ENCODE assay signal across 8 cellular contexts in the genomic region with DNA sequence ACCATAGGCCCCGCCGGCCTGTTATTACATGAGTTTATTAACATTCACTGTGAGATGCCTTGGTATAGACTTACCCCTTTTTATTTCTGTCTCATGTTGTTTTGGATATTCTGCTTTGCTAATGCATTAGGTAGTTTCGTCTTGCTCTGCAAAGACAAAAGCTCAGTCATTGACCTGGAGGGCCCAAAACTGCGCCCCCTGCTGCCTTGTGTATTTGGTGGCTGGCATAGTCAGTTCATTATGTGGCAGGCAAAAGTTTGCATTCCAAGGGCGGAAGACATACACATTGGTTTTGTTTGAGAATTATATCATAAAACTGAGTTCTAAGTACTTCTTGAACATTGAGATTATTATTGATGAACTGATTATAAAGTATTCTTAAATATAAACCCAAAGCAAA.
DNase-seq lines count a peak whose midpoint lies in the region; ATAC-seq and TF ChIP-seq lines count a peak whose summit lies in the region.

No MANE protein-coding gene starts in this region.

- no peak overlapping the region for H3K4me2 ChIP-seq in HCT116 (ENCODE audit: low read length)

- TF ChIP-seq CTCF in HCT116 (IDR thresholded peaks at IDR 0.05 in 2 of 3, conservative IDR thresholded peaks at IDR 0.05 in 1 of 3; ENCODE audit: borderline replicate concordance in 1 of 3, insufficient read depth in 1 of 3, low read depth in 2 of 3, low read length in 2 of 3) (peak; percentile 52 to 72 (median 67); a peak in 5 of 6 replicates), chondrocyte (IDR thresholded peaks at IDR 0.05) (peak; percentile 65)

- H3K4me1 Mint-ChIP-seq in chondrocyte (ENCODE audit: low read depth) = no peaks in the 10 kb centered on the region
- peaks cover 0 to 3% (median 2%) of the 10 kb centered on the region in 4 donors for H3K4me1 Mint-ChIP-seq in naive thymus-derived CD8-positive, alpha-beta T cell

- H3K9me3 Mint-ChIP-seq in chondrocyte (ENCODE audit: low read depth) = peaks cover 7% of the 10 kb centered on the region
- H3K9me3 Mint-ChIP-seq in naive thymus-derived CD8-positive, alpha-beta T cell = peaks cover 0 to 2% (median 0%) of the 10 kb centered on the region in 9 donors

- no peaks in the 10 kb centered on the region for H3K9me2 ChIP-seq in HCT116 (ENCODE audit: insufficient read depth)

- peak; percentile 71; the same call in 1 of the 2 replicates for ATAC-seq in HCT116
- no peak for ATAC-seq in naive thymus-derived CD8-positive, alpha-beta T cell
- no peak for ATAC-seq in GM19467 (IDR thresholded peaks at IDR 0.05; ENCODE audit: unreplicated experiment)

- peak; percentile 48 for TF ChIP-seq RAD21 in HCT116 (IDR thresholded peaks at IDR 0.05; ENCODE audit: low read depth)

- no peaks in the 10 kb centered on the region for H3K36me3 Mint-ChIP-seq in chondrocyte (ENCODE audit: low read depth)
- H3K36me3 Mint-ChIP-seq in naive thymus-derived CD8-positive, alpha-beta T cell = no peaks in the 10 kb centered on the region

- no peaks in the 10 kb centered on the region for H3K4me1 ChIP-seq in HCT116 (ENCODE audit: control insufficient read depth in 1 of 2, insufficient read depth in 2 of 2, low read length in 2 of 2)

- RAD21 ChIA-PET in HCT116 (lab: Charles Lee; ENCODE audit: low non-redundant PET in 1 of 2, low total read pairs in 2 of 2, uncharacterized antibody in 2 of 2, unreplicated experiment in 2 of 2) = no interaction called here

- no peak overlapping the region for H3K27ac Mint-ChIP-seq in chondrocyte (ENCODE audit: unreplicated experiment)
- no peak overlapping the region for H3K27ac Mint-ChIP-seq in naive thymus-derived CD8-positive, alpha-beta T cell

- H2AFZ ChIP-seq in HCT116 (ENCODE audit: low read depth, low read length, poor library complexity, severe bottlenecking) = no peak overlapping the region

- H3K9ac ChIP-seq in HCT116 (ENCODE audit: low read length) = no peak overlapping the region

- POLR2A ChIA-PET in HCT116 (lab: Charles Lee) = no interaction called here
- POLR2A ChIA-PET in naive thymus-derived CD8-positive, alpha-beta T cell (lab: Charles Lee) = no interaction called here

- no peaks in the 10 kb centered on the region for H3K27me3 Mint-ChIP-seq in chondrocyte (ENCODE audit: low read depth)
- H3K27me3 Mint-ChIP-seq in naive thymus-derived CD8-positive, alpha-beta T cell = no peaks in the 10 kb centered on the region

- H3K4me3 ChIP-seq in HCT116 (replicated peaks in 1 of 2; ENCODE audit: low read depth in 1 of 2, low read length in 2 of 2) = no peak overlapping the region

- intact Hi-C loops in HCT116 (cut with micrococcal nuclease) = loop anchor here (2.0 to 10.0 kb wide), 2 partner anchors 369 to 787 kb away; a partner anchor contains a TSS

- no peaks in the 10 kb centered on the region for H3K79me2 ChIP-seq in HCT116 (ENCODE audit: insufficient read depth, low read length)

- no peak for TF ChIP-seq POLR2A in HCT116 (IDR thresholded peaks at IDR 0.05; ENCODE audit: borderline replicate concordance, extremely low read depth, insufficient read depth, insufficient read length)

- peaks cover 13% of the 10 kb centered on the region; the same call in 1 of the 2 replicates for H3K27me3 ChIP-seq in HCT116 (ENCODE audit: insufficient read depth, low read length)

- no peak overlapping the region for H3K27ac ChIP-seq in HCT116 (ENCODE audit: low read depth, low read length)

- no peak for DNase-seq in HCT116 (ENCODE audit: low read depth, low spot score)
- DNase-seq in T-helper 1 cell = peak in 4 of 5 donors; percentile 7 to 36 (median 22)
- no peak for DNase-seq in chondrocyte (ENCODE audit: low spot score)
- peak; percentile 10 to 77 (median 44) for DNase-seq in naive thymus-derived CD8-positive, alpha-beta T cell
- DNase-seq in NCI-H2029 (lab: John Stamatoyannopoulos, UW) = no peak
- DNase-seq in GM19238 (ENCODE audit: insufficient read length, low spot score) = no peak
- DNase-seq in inferior parietal cortex (ENCODE audit: extremely low spot score) = no peak

- BruUV-seq in HCT116 (replicated peaks; lab: Mats Ljungman, UMichigan) = no TSS peak

- no peak overlapping the region for H3K4me3 Mint-ChIP-seq in chondrocyte (ENCODE audit: unreplicated experiment)
- no peak overlapping the region for H3K4me3 Mint-ChIP-seq in naive thymus-derived CD8-positive, alpha-beta T cell

- CTCF ChIA-PET in HCT116 (lab: Charles Lee) = interaction anchor here (0.6 to 2.2 kb wide), 13 partner anchors 9 to 958 kb away, joined by 3 to 8 read pairs (median 3); a partner anchor contains a TSS

- no peaks in the 10 kb centered on the region for H3K36me3 ChIP-seq in HCT116 (ENCODE audit: control insufficient read depth in 1 of 2, insufficient read depth in 2 of 2, low read length in 2 of 2)

- H4K20me1 ChIP-seq in HCT116 (ENCODE audit: insufficient read depth) = no peaks in the 10 kb centered on the region

- no peaks in the 10 kb centered on the region for H3K9me3 ChIP-seq in HCT116 (ENCODE audit: control insufficient read depth in 1 of 2, insufficient read depth in 1 of 2, low read depth in 1 of 2, low read length in 2 of 2)

TF ChIP-seq in HCT116, 20 proteins besides CTCF, POLR2A, EP300 and RAD21:
- no peak for TF ChIP-seq SIN3A (IDR thresholded peaks at IDR 0.05; ENCODE audit: low read depth)
- no peak for TF ChIP-seq POLR2AphosphoS5 (IDR thresholded peaks at IDR 0.05; ENCODE audit: low read depth, low read length)
- TF ChIP-seq, protein P1, sequence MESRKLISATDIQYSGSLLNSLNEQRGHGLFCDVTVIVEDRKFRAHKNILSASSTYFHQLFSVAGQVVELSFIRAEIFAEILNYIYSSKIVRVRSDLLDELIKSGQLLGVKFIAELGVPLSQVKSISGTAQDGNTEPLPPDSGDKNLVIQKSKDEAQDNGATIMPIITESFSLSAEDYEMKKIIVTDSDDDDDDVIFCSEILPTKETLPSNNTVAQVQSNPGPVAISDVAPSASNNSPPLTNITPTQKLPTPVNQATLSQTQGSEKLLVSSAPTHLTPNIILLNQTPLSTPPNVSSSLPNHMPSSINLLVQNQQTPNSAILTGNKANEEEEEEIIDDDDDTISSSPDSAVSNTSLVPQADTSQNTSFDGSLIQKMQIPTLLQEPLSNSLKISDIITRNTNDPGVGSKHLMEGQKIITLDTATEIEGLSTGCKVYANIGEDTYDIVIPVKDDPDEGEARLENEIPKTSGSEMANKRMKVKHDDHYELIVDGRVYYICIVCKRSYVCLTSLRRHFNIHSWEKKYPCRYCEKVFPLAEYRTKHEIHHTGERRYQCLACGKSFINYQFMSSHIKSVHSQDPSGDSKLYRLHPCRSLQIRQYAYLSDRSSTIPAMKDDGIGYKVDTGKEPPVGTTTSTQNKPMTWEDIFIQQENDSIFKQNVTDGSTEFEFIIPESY (IDR thresholded peaks at IDR 0.05; ENCODE audit: extremely low read depth, insufficient replicate concordance, low read length) = no peak
- TF ChIP-seq SRF (IDR thresholded peaks at IDR 0.05; ENCODE audit: low read depth) = no peak
- TF ChIP-seq ZNF274 (IDR thresholded peaks at IDR 0.05; ENCODE audit: low read depth, low read length) = no peak
- no peak for TF ChIP-seq JUND (IDR thresholded peaks at IDR 0.05)
- TF ChIP-seq ELF1 (IDR thresholded peaks at IDR 0.05; ENCODE audit: borderline replicate concordance, low read depth) = no peak
- TF ChIP-seq CBX3 (IDR thresholded peaks at IDR 0.05; ENCODE audit: low read depth) = no peak
- no peak for TF ChIP-seq CEBPB (IDR thresholded peaks at IDR 0.05; ENCODE audit: low read depth)
- no peak for TF ChIP-seq SP1 (IDR thresholded peaks at IDR 0.05; ENCODE audit: low read depth)
- no peak for TF ChIP-seq EGR1 (IDR thresholded peaks at IDR 0.05; ENCODE audit: low read depth)
- TF ChIP-seq TCF7L2 (IDR thresholded peaks at IDR 0.05; ENCODE audit: borderline replicate concordance, extremely low read depth, insufficient read depth, insufficient read length) = no peak
- TF ChIP-seq ZFX (IDR thresholded peaks at IDR 0.05) = no peak
- no peak for TF ChIP-seq EZH2 (IDR thresholded peaks at IDR 0.05)
- TF ChIP-seq, protein P2, sequence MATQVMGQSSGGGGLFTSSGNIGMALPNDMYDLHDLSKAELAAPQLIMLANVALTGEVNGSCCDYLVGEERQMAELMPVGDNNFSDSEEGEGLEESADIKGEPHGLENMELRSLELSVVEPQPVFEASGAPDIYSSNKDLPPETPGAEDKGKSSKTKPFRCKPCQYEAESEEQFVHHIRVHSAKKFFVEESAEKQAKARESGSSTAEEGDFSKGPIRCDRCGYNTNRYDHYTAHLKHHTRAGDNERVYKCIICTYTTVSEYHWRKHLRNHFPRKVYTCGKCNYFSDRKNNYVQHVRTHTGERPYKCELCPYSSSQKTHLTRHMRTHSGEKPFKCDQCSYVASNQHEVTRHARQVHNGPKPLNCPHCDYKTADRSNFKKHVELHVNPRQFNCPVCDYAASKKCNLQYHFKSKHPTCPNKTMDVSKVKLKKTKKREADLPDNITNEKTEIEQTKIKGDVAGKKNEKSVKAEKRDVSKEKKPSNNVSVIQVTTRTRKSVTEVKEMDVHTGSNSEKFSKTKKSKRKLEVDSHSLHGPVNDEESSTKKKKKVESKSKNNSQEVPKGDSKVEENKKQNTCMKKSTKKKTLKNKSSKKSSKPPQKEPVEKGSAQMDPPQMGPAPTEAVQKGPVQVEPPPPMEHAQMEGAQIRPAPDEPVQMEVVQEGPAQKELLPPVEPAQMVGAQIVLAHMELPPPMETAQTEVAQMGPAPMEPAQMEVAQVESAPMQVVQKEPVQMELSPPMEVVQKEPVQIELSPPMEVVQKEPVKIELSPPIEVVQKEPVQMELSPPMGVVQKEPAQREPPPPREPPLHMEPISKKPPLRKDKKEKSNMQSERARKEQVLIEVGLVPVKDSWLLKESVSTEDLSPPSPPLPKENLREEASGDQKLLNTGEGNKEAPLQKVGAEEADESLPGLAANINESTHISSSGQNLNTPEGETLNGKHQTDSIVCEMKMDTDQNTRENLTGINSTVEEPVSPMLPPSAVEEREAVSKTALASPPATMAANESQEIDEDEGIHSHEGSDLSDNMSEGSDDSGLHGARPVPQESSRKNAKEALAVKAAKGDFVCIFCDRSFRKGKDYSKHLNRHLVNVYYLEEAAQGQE (IDR thresholded peaks at IDR 0.05; ENCODE audit: low read depth) = no peak
- TF ChIP-seq, protein P3, sequence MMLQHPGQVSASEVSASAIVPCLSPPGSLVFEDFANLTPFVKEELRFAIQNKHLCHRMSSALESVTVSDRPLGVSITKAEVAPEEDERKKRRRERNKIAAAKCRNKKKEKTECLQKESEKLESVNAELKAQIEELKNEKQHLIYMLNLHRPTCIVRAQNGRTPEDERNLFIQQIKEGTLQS (IDR thresholded peaks at IDR 0.05) = no peak
- TF ChIP-seq EZH2phosphoT487 (IDR thresholded peaks at IDR 0.05; ENCODE audit: borderline replicate concordance) = no peak
- TF ChIP-seq FOSL1 (IDR thresholded peaks at IDR 0.05; ENCODE audit: low read depth) = no peak
- no peak for TF ChIP-seq YY1 (IDR thresholded peaks at IDR 0.05; ENCODE audit: extremely low read depth, insufficient replicate concordance, low read depth, low read length)
- TF ChIP-seq, protein P4, sequence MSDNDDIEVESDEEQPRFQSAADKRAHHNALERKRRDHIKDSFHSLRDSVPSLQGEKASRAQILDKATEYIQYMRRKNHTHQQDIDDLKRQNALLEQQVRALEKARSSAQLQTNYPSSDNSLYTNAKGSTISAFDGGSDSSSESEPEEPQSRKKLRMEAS (IDR thresholded peaks at IDR 0.05) = no peak

Comparison
In these comparisons a context has a peak if more than half of its experiments do, and no peak if none do; other contexts are left out.
1. DNase-seq: peak in T-helper 1 cell (4 of 5) and naive thymus-derived CD8-positive, alpha-beta T cell (10 of 10); none in HCT116 (single experiment), chondrocyte (single experiment), NCI-H2029 (single experiment), GM19238 (single experiment) and inferior parietal cortex (single experiment).